Comparison of ENCODE assay signal across 17 cellular contexts in genomic region chr16:19817875-19818274, GRCh38.
DNase-seq lines count a peak whose midpoint lies in the region; ATAC-seq and TF ChIP-seq lines count a peak whose summit lies in the region.
"Had no signal": no experiment of that assay in that cellular context is flagged by ENCODE, and none has a peak within 500 bp of the region (broad histone marks: within the 10 kb centered on the region; RNA-seq: fewer than 3 reads in every experiment).

No MANE protein-coding gene starts in this region.

- H3K27ac Mint-ChIP-seq in H9 (0 out of 7 replicates have a peak overlapping the region, but pooled peaks of 1 of the 3 experiments have one; percentile 77), type B pancreatic cell (no peak overlapping the region)
- H3K27ac Mint-ChIP-seq: CD4-positive, alpha-beta T cell; GM23338; IgD-negative memory B cell had no signal

- no peaks in the 10 kb centered on the region for H3K36me3 ChIP-seq in effector memory CD4-positive, alpha-beta T cell (ENCODE audit: control insufficient read depth, insufficient read depth, low read length)
- H3K36me3 ChIP-seq: BE2C had no signal

- H2BK5ac ChIP-seq in H9 (ENCODE audit: insufficient read length, low read length) = no peak overlapping the region

- no peak for TF ChIP-seq CTCF in H9 (conservative IDR thresholded peaks at IDR 0.05)
- no peak for TF ChIP-seq CTCF in type B pancreatic cell (conservative IDR thresholded peaks at IDR 0.05)

- no peak overlapping the region for H3T11ph ChIP-seq in H9 (ENCODE audit: low read length)

- no CpG with 5 or more reads among the region's 7 CpGs for WGBS in H9 (ENCODE audit: extremely low coverage, insufficient read length, low lambda C conversion rate)

- H3K9me3 Mint-ChIP-seq in H9 = peaks cover 7% of the 10 kb centered on the region in 2 experiments; a peak in 3 of 5 replicates
- H3K9me3 Mint-ChIP-seq in type B pancreatic cell = peaks cover 7% of the 10 kb centered on the region

- H3K23me2 ChIP-seq in H9 (ENCODE audit: insufficient read length, low read depth, low read length, poor library complexity, severe bottlenecking) = no peaks in the 10 kb centered on the region

- ATAC-seq in HG03025 (IDR thresholded peaks at IDR 0.05; ENCODE audit: low FRiP score, unreplicated experiment) = no peak
- ATAC-seq: GM23338 had no signal

- no peak overlapping the region for H2AK5ac ChIP-seq in H9 (ENCODE audit: insufficient read length, low read length)

- no peak overlapping the region for H2BK120ac ChIP-seq in H9 (ENCODE audit: low read depth, low read length, poor library complexity, severe bottlenecking)

- H2BK12ac ChIP-seq in H9 (ENCODE audit: insufficient read length, low read depth, low read length) = no peak overlapping the region

- H4K5ac ChIP-seq in H9 (ENCODE audit: insufficient read length, low read depth, low read length) = no peak overlapping the region

- no peak overlapping the region for H4K8ac ChIP-seq in H9 (replicated peaks; ENCODE audit: insufficient read length, low read depth, low read length)

- no peak overlapping the region for H3K27ac ChIP-seq in H9 (ENCODE audit: insufficient read length, low read depth, low read length)
- H3K27ac ChIP-seq in effector memory CD4-positive, alpha-beta T cell (ENCODE audit: insufficient read depth, low read length, poor library complexity, severe bottlenecking) = no peak overlapping the region

- H3K18ac ChIP-seq in H9 (ENCODE audit: insufficient read length, low read depth, low read length) = no peak overlapping the region

- no peaks in the 10 kb centered on the region for H3K27me3 ChIP-seq in H9 (ENCODE audit: insufficient read depth, low read length)
- H3K27me3 ChIP-seq in effector memory CD4-positive, alpha-beta T cell (replicated peaks; ENCODE audit: control insufficient read depth, insufficient read depth, low read length, poor library complexity, severe bottlenecking) = no peaks in the 10 kb centered on the region
- H3K27me3 ChIP-seq: BE2C had no signal

- H3K14ac ChIP-seq in H9 (ENCODE audit: insufficient read depth, low read length) = no peak overlapping the region

- no peak overlapping the region for H2AFZ ChIP-seq in H9 (ENCODE audit: low read length)
- H2AFZ ChIP-seq: GM23338 had no signal

- DNase-seq in H9 (no peak), amniotic epithelial cell (ENCODE audit: low read depth) (peak; percentile 91), islet precursor cell (peak; percentile 7), type B pancreatic cell (ENCODE audit: extremely low spot score, unreplicated experiment) (peak; percentile 11), EL (no peak)
- DNase-seq in effector memory CD4-positive, alpha-beta T cell = no peak
- DNase-seq: ACHN; BE2C; C1 segment of cervical spinal cord; CD4-positive, alpha-beta T cell; DMS79 treated with DMSO at 0.1 percent for 48 hours; H7; Kasumi-1; KG1 had no signal

- H3K79me2 ChIP-seq in H9 (ENCODE audit: insufficient read depth, low read length) = no peaks in the 10 kb centered on the region

- peaks cover 5% of the 10 kb centered on the region for H3K9me3 ChIP-seq in H9 (ENCODE audit: control insufficient read depth, low read depth, low read length)
- H3K9me3 ChIP-seq in effector memory CD4-positive, alpha-beta T cell (ENCODE audit: control insufficient read depth, low read length) = no peaks in the 10 kb centered on the region
- H3K9me3 ChIP-seq: BE2C had no signal

- H2BK20ac ChIP-seq in H9 (ENCODE audit: low read depth, low read length, poor library complexity, severe bottlenecking) = peak overlapping the region; percentile 45

- H3K23ac ChIP-seq in H9 (ENCODE audit: insufficient read length, low read depth, low read length) = no peak overlapping the region

- H4K20me1 ChIP-seq in H9 (ENCODE audit: control insufficient read depth, insufficient read depth, insufficient read length) = no peaks in the 10 kb centered on the region

- H3K4me1 Mint-ChIP-seq in H9 (peaks cover 8 to 13% of the 10 kb centered on the region in 2 experiments), type B pancreatic cell (ENCODE audit: unreplicated experiment) (no peaks in the 10 kb centered on the region)
- H3K4me1 Mint-ChIP-seq: GM23338, IgD-negative memory B cell had no signal

- no peaks in the 10 kb centered on the region for H3K4me1 ChIP-seq in H9 (ENCODE audit: insufficient read depth, low read length)
- no peaks in the 10 kb centered on the region for H3K4me1 ChIP-seq in effector memory CD4-positive, alpha-beta T cell (ENCODE audit: control insufficient read depth, insufficient read depth, low read length, poor library complexity, severe bottlenecking)
- H3K4me1 ChIP-seq: BE2C had no signal

- H3K4me3 ChIP-seq in effector memory CD4-positive, alpha-beta T cell (ENCODE audit: insufficient read depth, low read depth, low read length, poor library complexity, severe bottlenecking) = no peak overlapping the region
- H3K4me3 ChIP-seq: GM23338 had no signal

- no peak overlapping the region for H3K4ac ChIP-seq in H9 (ENCODE audit: low read depth, low read length)

- no peak overlapping the region for H3K4me3 Mint-ChIP-seq in H9
- H3K4me3 Mint-ChIP-seq in type B pancreatic cell = no peak overlapping the region
- H3K4me3 Mint-ChIP-seq: CD4-positive, alpha-beta T cell; GM23338; IgD-negative memory B cell had no signal

- no peak overlapping the region for H3K9ac ChIP-seq in H9 (ENCODE audit: extremely low read depth, insufficient read length, low read length)

- no peak overlapping the region for H2BK15ac ChIP-seq in H9 (ENCODE audit: low read depth, low read length)

- H3K4me2 ChIP-seq in H9 (ENCODE audit: insufficient read depth, insufficient read length, low read length) = no peak overlapping the region
- H3K4me2 ChIP-seq: GM23338 had no signal

- H4K91ac ChIP-seq in H9 (ENCODE audit: insufficient read length, low read depth, low read length) = no peak overlapping the region

- H3K27me3 Mint-ChIP-seq in H9 (ENCODE audit: low read depth) (peaks cover 2% of the 10 kb centered on the region; the same call in 1 of the 2 replicates), type B pancreatic cell (no peaks in the 10 kb centered on the region)
- H3K27me3 Mint-ChIP-seq: CD4-positive, alpha-beta T cell; IgD-negative memory B cell had no signal

- H3K79me1 ChIP-seq in H9 (ENCODE audit: insufficient read depth, low read depth, low read length, poor library complexity, severe bottlenecking) = no peaks in the 10 kb centered on the region

- H3K56ac ChIP-seq in H9 (ENCODE audit: insufficient read length, low read depth, low read length) = no peak overlapping the region

- H3K36me3 Mint-ChIP-seq in H9 (ENCODE audit: insufficient read depth in 1 of 3, low read depth in 3 of 3) (peaks cover 7 to 13% (median 7%) of the 10 kb centered on the region in 3 experiments; a peak in 5 of 7 replicates), type B pancreatic cell (peaks cover 10% of the 10 kb centered on the region)

Comparison
In these comparisons a context has a peak if more than half of its experiments do, and no peak if none do; other contexts are left out.
1. DNase-seq: peak in amniotic epithelial cell (single experiment), islet precursor cell (single experiment) and type B pancreatic cell (single experiment); none in H9 (single experiment), EL (single experiment) and effector memory CD4-positive, alpha-beta T cell (0 of 3).